ENCODE assay signal across 8 cellular contexts in the genomic region with DNA sequence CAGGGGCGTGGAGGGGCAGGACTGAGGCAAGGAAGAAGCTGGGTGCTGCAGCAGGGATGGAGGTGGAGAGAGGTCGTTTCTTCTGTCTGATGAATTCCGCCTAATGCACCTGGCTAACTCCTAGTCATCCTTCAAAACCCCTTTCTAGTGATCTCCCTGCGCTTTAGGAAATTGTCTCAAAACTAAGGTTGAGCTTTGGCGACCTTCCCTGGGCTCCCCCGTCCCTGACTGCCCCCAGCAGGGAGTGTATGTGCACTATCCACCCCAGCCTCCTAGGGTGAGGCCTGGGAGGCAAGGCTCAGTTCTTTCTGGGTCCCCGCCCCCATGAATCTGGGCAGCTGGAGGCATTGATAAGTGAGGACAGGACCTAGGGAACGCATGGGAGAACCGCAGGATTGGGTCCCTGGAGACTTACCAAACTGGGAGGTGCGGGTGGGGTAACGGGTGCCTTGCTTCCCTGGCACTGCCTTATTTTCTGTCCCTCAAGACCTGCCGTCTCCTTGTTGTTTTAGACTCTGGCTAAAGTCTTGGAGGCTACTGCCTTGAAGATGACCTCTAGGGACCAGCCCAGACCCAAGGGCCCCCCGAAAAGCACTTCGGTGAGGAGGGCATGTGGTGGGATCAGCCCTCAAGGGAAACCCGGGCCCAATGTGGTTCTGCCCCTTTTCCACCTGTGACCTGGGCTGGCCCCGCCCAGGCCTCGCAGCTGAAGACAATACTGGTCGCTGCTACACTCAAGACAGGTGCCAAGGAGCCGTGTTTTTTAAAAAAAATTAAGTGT. TPM values are rescaled to one million over a fixed set of nuclear protein-coding genes. Genes with fewer than 3 reads are reported as not detected.
DNase-seq lines count a peak whose midpoint lies in the region; ATAC-seq, FAIRE-seq and TF ChIP-seq lines count a peak whose summit lies in the region.

No MANE protein-coding gene starts in this region.

- intact Hi-C loops in pancreas (cut with DNase I): no loop called here

- H3K4me1 ChIP-seq in DOHH2 (ENCODE audit: control insufficient read depth, low read length): peaks cover 42% of the 10 kb centered on the region
- H3K4me1 ChIP-seq in pancreas: peaks cover 19 to 20% (median 19%) of the 10 kb centered on the region in 3 donors

- peak overlapping the region; percentile 100 for H3K4me2 ChIP-seq in DOHH2 (ENCODE audit: low read length)

- no peaks in the 10 kb centered on the region for H3K36me3 ChIP-seq in DOHH2 (ENCODE audit: control insufficient read depth, low read length)
- H3K36me3 ChIP-seq in pancreas: no peaks in the 10 kb centered on the region

- H3K27ac ChIP-seq in DOHH2 (ENCODE audit: low read depth, low read length) (no peak overlapping the region), pancreas (peak overlapping the region in 3 of 4 donors; percentile 9 to 57 (median 31))

- peaks cover 28% of the 10 kb centered on the region for H3K4me1 Mint-ChIP-seq in chondrocyte (ENCODE audit: low read depth)

- peaks cover 5% of the 10 kb centered on the region for H3K79me2 ChIP-seq in DOHH2 (ENCODE audit: control insufficient read depth, low read length)

- FAIRE-seq in pancreas (lab: Jason Lieb, UNC): no peak

- TF ChIP-seq CTCF in DOHH2 (IDR thresholded peaks at IDR 0.05; ENCODE audit: low read depth, low read length, poor library complexity, severe bottlenecking) (peak; percentile 16), chondrocyte (IDR thresholded peaks at IDR 0.05) (no peak), pancreas (IDR thresholded peaks at IDR 0.05) (no peak)

- H3K4me3 ChIP-seq in DOHH2 (ENCODE audit: low read length) (peak overlapping the region; percentile 73), pancreas (peak overlapping the region in 1 of 4 donors; percentile 60)
- H3K4me3 ChIP-seq in Jurkat, Clone E6-1 (ENCODE audit: low read length): peak overlapping the region; percentile 53

- H3K9me2 ChIP-seq in DOHH2 (replicated peaks; ENCODE audit: control insufficient read depth, low read length): no peaks in the 10 kb centered on the region

- ATAC-seq in pancreas (peak; percentile 1 to 20 (median 2)), HG02678 (IDR thresholded peaks at IDR 0.05; ENCODE audit: unreplicated experiment) (no peak), GM21381 (IDR thresholded peaks at IDR 0.05; ENCODE audit: unreplicated experiment) (no peak)

- no peaks in the 10 kb centered on the region for H3K9me3 ChIP-seq in DOHH2 (ENCODE audit: control insufficient read depth, insufficient read depth, low read length)
- H3K9me3 ChIP-seq in pancreas: no peaks in the 10 kb centered on the region

- peak overlapping the region; percentile 41 for H3K27ac Mint-ChIP-seq in chondrocyte (ENCODE audit: unreplicated experiment)

- peaks cover 12% of the 10 kb centered on the region for H3K27me3 Mint-ChIP-seq in chondrocyte (ENCODE audit: low read depth)

- H3K36me3 Mint-ChIP-seq in chondrocyte (ENCODE audit: low read depth): no peaks in the 10 kb centered on the region

- WGBS in pancreas, 2 donors: 23% methylated on average over 19 of the region's 19 CpGs

- no peaks in the 10 kb centered on the region for H3K9me3 Mint-ChIP-seq in chondrocyte (ENCODE audit: low read depth)

- DNase-seq in Jurkat, Clone E6-1 (ENCODE audit: low read depth, low spot score): no peak
- no peak for DNase-seq in chondrocyte (ENCODE audit: low spot score)
- peak in 4 of 6 donors; percentile 60 to 63 (median 62) for DNase-seq in pancreas
- no peak for DNase-seq in NCI-H1436 (lab: John Stamatoyannopoulos, UW)
- DNase-seq in NCI-H1694 treated with DMSO at 0.1 percent for 48 hours (lab: John Stamatoyannopoulos, UW): no peak

- no peaks in the 10 kb centered on the region for H4K20me1 ChIP-seq in DOHH2 (ENCODE audit: control insufficient read depth, insufficient read depth, low read depth, low read length)

- H3F3A ChIP-seq in DOHH2 (ENCODE audit: control insufficient read depth, insufficient read depth): peaks cover 7% of the 10 kb centered on the region; the same call in 1 of the 2 replicates

- H3K27me3 ChIP-seq in DOHH2 (ENCODE audit: control insufficient read depth, low read length) (no peaks in the 10 kb centered on the region), pancreas (no peaks in the 10 kb centered on the region)

- peak overlapping the region; percentile 90 for H3K4me3 Mint-ChIP-seq in chondrocyte (ENCODE audit: unreplicated experiment)

RNA-seq across cellular contexts. Expression of gene TLE6, which starts 0.5 kb away (rescaled TPM):
- polyA plus RNA-seq in Jurkat, Clone E6-1 (2012; ENCODE audit: insufficient read depth, insufficient read length): 9.1 TPM
- total RNA-seq in chondrocyte: 0.36 to 1.1 TPM (median 0.55 TPM) in 3 replicates
- 1 to 10 TPM in 4 of 6 donors, under 1 TPM in 2; 0.97 to 1.6 (median 1.1) TPM for total RNA-seq in pancreas
- polyA plus RNA-seq in pancreas: 1 to 10 TPM; 6.7 to 8.5 TPM

RNA-seq across cellular contexts. Expression of gene ZNF77, which starts 33.1 kb away (rescaled TPM):
- 6.5 TPM for polyA plus RNA-seq in Jurkat, Clone E6-1 (2012; ENCODE audit: insufficient read depth, insufficient read length)
- 2.9 to 4.1 TPM (median 3.6 TPM) in 3 replicates for total RNA-seq in chondrocyte
- total RNA-seq in pancreas: 1 to 10 TPM; 1.3 to 2.6 (median 1.7) TPM
- polyA plus RNA-seq in pancreas: 1 to 10 TPM; 2.7 to 3.4 TPM

RNA-seq across cellular contexts. Expression of gene TLE2, which starts 51.2 kb away (rescaled TPM):
- polyA plus RNA-seq in Jurkat, Clone E6-1 (2012; ENCODE audit: insufficient read depth, insufficient read length): 65.0 TPM
- total RNA-seq in chondrocyte (12.3 to 14.1 TPM (median 13.7 TPM) in 3 replicates), pancreas (10 to 100 TPM; 16.4 to 38.0 (median 21.8) TPM)
- polyA plus RNA-seq in pancreas: 10 to 100 TPM; 72.6 to 81.9 TPM

Comparison
In these comparisons a context has a peak if more than half of its experiments do, and no peak if none do; other contexts are left out.
1. DNase-seq: peak in pancreas (4 of 6); none in Jurkat, Clone E6-1 (single experiment), chondrocyte (single experiment), NCI-H1436 (single experiment) and NCI-H1694 treated with DMSO at 0.1 percent for 48 hours (single experiment).
2. ATAC-seq: peak in pancreas (4 of 4); none in HG02678 (single experiment) and GM21381 (single experiment).